In genomic region chr13:113309481-113309880, GRCh38 we compare ENCODE assay signal across 39 cellular contexts. TPM values are rescaled to one million over a fixed set of nuclear protein-coding genes. Genes with fewer than 3 reads are reported as not detected.
"Had no signal": no experiment of that assay in that cellular context is flagged by ENCODE, and none has a peak within 500 bp of the region (broad histone marks: within the 10 kb centered on the region; RNA-seq: fewer than 3 reads in every experiment).

No MANE protein-coding gene starts in this region.

- H3K4me1 ChIP-seq: body of pancreas had no signal

- H3K27me3 ChIP-seq: adrenal gland, body of pancreas, esophagus squamous epithelium, gastroesophageal sphincter had no signal

- H3K9me3 ChIP-seq: adrenal gland, body of pancreas, esophagus squamous epithelium, gastroesophageal sphincter had no signal

- H3K27ac ChIP-seq: adrenal gland, body of pancreas, epithelial cell of prostate, esophagus squamous epithelium, gastroesophageal sphincter, WERI-Rb-1 had no signal

- DNase-seq: activated B cell treated with CpG ODN at 0.5 μM for 24 hours; activated CD4-positive, alpha-beta memory T cell treated with anti-CD3 and anti-CD28 coated beads for 36 hours; activated CD4-positive, alpha-beta T cell treated with anti-CD3 and anti-CD28 coated beads for 36 hours; activated CD4-positive, alpha-beta T cell treated with anti-CD3 and anti-CD28 coated beads, Interleukin-2, amount 10 ng/mL, durations not matched to agents 24 days and 14 days; activated CD4-positive, CD25-positive, alpha-beta regulatory T cell treated with anti-CD3 and anti-CD28 coated beads, Interleukin-2, amount 50 U/mL, for 72 hours; activated CD8-positive, alpha-beta memory T cell treated with anti-CD3 and anti-CD28 coated beads, Interleukin-2, amount 10 ng/mL, durations not matched to agents 7 days and 5 days; activated CD8-positive, alpha-beta memory T cell treated with anti-CD3 and anti-CD28 coated beads, Interleukin-2, amount 50 U/mL, for 4 hours; activated CD8-positive, alpha-beta T cell treated with anti-CD3 and anti-CD28 coated beads, Interleukin-2, amount 10 ng/mL, durations not matched to agents 7 days and 5 days; activated effector memory CD4-positive, alpha-beta T cell treated with anti-CD3 and anti-CD28 coated beads, Interleukin-2, amount 50 U/mL, for 16 hours; activated naive CD4-positive, alpha-beta T cell treated with anti-CD3 and anti-CD28 coated beads for 36 hours; activated naive CD8-positive, alpha-beta T cell treated with anti-CD3 and anti-CD28 coated beads for 36 hours; activated naive CD8-positive, alpha-beta T cell treated with anti-CD3 and anti-CD28 coated beads, Interleukin-2, amount 50 U/mL, for 24 hours; activated T-cell treated with anti-CD3 and anti-CD28 coated beads, Interleukin-2, amount 50 U/mL, for 1 hour; activated T-cell treated with anti-CD3 and anti-CD28 coated beads, Interleukin-2, amount 50 U/mL, for 48 hours; adrenal gland; amygdala; aorta; body of pancreas; caudate nucleus; cortex of kidney; dermis blood vessel endothelial cell; effector CD4-positive, alpha-beta T cell; effector memory CD8-positive, alpha-beta T cell; esophagus squamous epithelium; foreskin melanocyte; glutamatergic neuron; T-helper 1 cell; T-helper 17 cell; T1000; WERI-Rb-1 had no signal

- H3K4me1 Mint-ChIP-seq: activated CD4-positive, alpha-beta T cell treated with anti-CD3 and anti-CD28 coated beads, Interleukin-2, amount 10 ng/mL, durations not matched to agents 24 days and 14 days; activated CD8-positive, alpha-beta memory T cell treated with anti-CD3 and anti-CD28 coated beads, Interleukin-2, amount 10 ng/mL, durations not matched to agents 7 days and 5 days; activated naive CD8-positive, alpha-beta T cell treated with anti-CD3 and anti-CD28 coated beads, Interleukin-2, amount 50 U/mL, for 24 hours had no signal

- FAIRE-seq: colon, endothelial cell of umbilical vein had no signal

- H3K4me3 ChIP-seq: adrenal gland, body of pancreas, esophagus squamous epithelium, gastroesophageal sphincter had no signal

- H3K27me3 Mint-ChIP-seq: activated B cell treated with CpG ODN at 0.5 μM for 24 hours; activated CD4-positive, alpha-beta memory T cell treated with anti-CD3 and anti-CD28 coated beads for 36 hours; activated CD4-positive, alpha-beta T cell treated with anti-CD3 and anti-CD28 coated beads for 36 hours; activated CD4-positive, alpha-beta T cell treated with anti-CD3 and anti-CD28 coated beads, Interleukin-2, amount 10 ng/mL, durations not matched to agents 24 days and 14 days; activated CD8-positive, alpha-beta memory T cell treated with anti-CD3 and anti-CD28 coated beads, Interleukin-2, amount 10 ng/mL, durations not matched to agents 7 days and 5 days; activated naive CD4-positive, alpha-beta T cell treated with anti-CD3 and anti-CD28 coated beads, Interleukin-2, amount 50 U/mL, for 24 hours; activated naive CD8-positive, alpha-beta T cell treated with anti-CD3 and anti-CD28 coated beads for 36 hours; activated naive CD8-positive, alpha-beta T cell treated with anti-CD3 and anti-CD28 coated beads, Interleukin-2, amount 50 U/mL, for 24 hours; effector memory CD8-positive, alpha-beta T cell; T-helper 17 cell had no signal

- H3K9me3 Mint-ChIP-seq: activated B cell treated with CpG ODN at 0.5 μM for 24 hours; activated CD4-positive, alpha-beta memory T cell treated with anti-CD3 and anti-CD28 coated beads for 36 hours; activated CD4-positive, alpha-beta T cell treated with anti-CD3 and anti-CD28 coated beads, Interleukin-2, amount 10 ng/mL, durations not matched to agents 24 days and 14 days; activated naive CD4-positive, alpha-beta T cell treated with anti-CD3 and anti-CD28 coated beads for 36 hours; activated naive CD4-positive, alpha-beta T cell treated with anti-CD3 and anti-CD28 coated beads, Interleukin-2, amount 50 U/mL, for 24 hours; activated naive CD8-positive, alpha-beta T cell treated with anti-CD3 and anti-CD28 coated beads for 36 hours; activated naive CD8-positive, alpha-beta T cell treated with anti-CD3 and anti-CD28 coated beads, Interleukin-2, amount 50 U/mL, for 24 hours; activated T-helper 1 cell treated with anti-CD3 and anti-CD28 coated beads, Interleukin-12 subunit alpha, Interleukin-12 subunit beta, Interleukin-2, Interleukin-4 antibody, amounts not matched to agents 30 ng/mL and 10 ng/mL and 1 ng/mL, durations not matched to agents 14 hours and 24 hours and 36 hours; activated T-helper 2 cell treated with anti-CD3 and anti-CD28 coated beads, Interferon-gamma antibody, Interleukin-2, Interleukin-4, amounts not matched to agents 10 μg/mL and 5 μg/mL and 100 μg/mL, durations not matched to agents 14 hours and 24 hours and 36 hours; effector memory CD8-positive, alpha-beta T cell; T-helper 2 cell treated with Interferon-gamma antibody and Interleukin-4, amounts not matched to agents 5 μg/mL and 100 μg/mL, for 36 hours had no signal

- H3K4me3 Mint-ChIP-seq: activated B cell treated with CpG ODN at 0.5 μM for 24 hours; activated CD4-positive, alpha-beta memory T cell treated with anti-CD3 and anti-CD28 coated beads for 36 hours; activated CD4-positive, alpha-beta T cell treated with anti-CD3 and anti-CD28 coated beads for 36 hours; activated CD4-positive, alpha-beta T cell treated with anti-CD3 and anti-CD28 coated beads, Interleukin-2, amount 10 ng/mL, durations not matched to agents 24 days and 14 days; activated CD8-positive, alpha-beta memory T cell treated with anti-CD3 and anti-CD28 coated beads, Interleukin-2, amount 10 ng/mL, durations not matched to agents 7 days and 5 days; activated CD8-positive, alpha-beta T cell treated with anti-CD3 and anti-CD28 coated beads, Interleukin-2, amount 10 ng/mL, durations not matched to agents 7 days and 5 days; activated naive CD4-positive, alpha-beta T cell treated with anti-CD3 and anti-CD28 coated beads for 36 hours; activated naive CD4-positive, alpha-beta T cell treated with anti-CD3 and anti-CD28 coated beads, Interleukin-2, amount 50 U/mL, for 24 hours; activated naive CD8-positive, alpha-beta T cell treated with anti-CD3 and anti-CD28 coated beads for 36 hours; activated naive CD8-positive, alpha-beta T cell treated with anti-CD3 and anti-CD28 coated beads, Interleukin-2, amount 50 U/mL, for 24 hours; activated T-helper 1 cell treated with anti-CD3 and anti-CD28 coated beads, Interleukin-12 subunit alpha, Interleukin-12 subunit beta, Interleukin-2, Interleukin-4 antibody, amounts not matched to agents 30 ng/mL and 10 ng/mL and 1 ng/mL, durations not matched to agents 14 hours and 24 hours and 36 hours; effector memory CD8-positive, alpha-beta T cell; T-helper 17 cell; T-helper 2 cell treated with Interferon-gamma antibody and Interleukin-4, amounts not matched to agents 5 μg/mL and 100 μg/mL, for 36 hours had no signal

- ATAC-seq: activated CD4-positive, alpha-beta T cell treated with anti-CD3 and anti-CD28 coated beads for 36 hours; activated CD8-positive, alpha-beta memory T cell treated with anti-CD3 and anti-CD28 coated beads, Interleukin-2, amount 10 ng/mL, durations not matched to agents 7 days and 5 days; activated CD8-positive, alpha-beta T cell treated with anti-CD3 and anti-CD28 coated beads, Interleukin-2, amount 10 ng/mL, durations not matched to agents 7 days and 5 days; activated naive CD8-positive, alpha-beta T cell treated with anti-CD3 and anti-CD28 coated beads, Interleukin-2, amount 50 U/mL, for 24 hours; body of pancreas; effector memory CD8-positive, alpha-beta T cell; gastroesophageal sphincter; T-helper 17 cell had no signal

- H3K27ac Mint-ChIP-seq: activated B cell treated with CpG ODN at 0.5 μM for 24 hours; activated CD4-positive, alpha-beta memory T cell treated with anti-CD3 and anti-CD28 coated beads for 36 hours; activated CD4-positive, alpha-beta T cell treated with anti-CD3 and anti-CD28 coated beads for 36 hours; activated CD4-positive, alpha-beta T cell treated with anti-CD3 and anti-CD28 coated beads, Interleukin-2, amount 10 ng/mL, durations not matched to agents 24 days and 14 days; activated CD8-positive, alpha-beta memory T cell treated with anti-CD3 and anti-CD28 coated beads, Interleukin-2, amount 10 ng/mL, durations not matched to agents 7 days and 5 days; activated CD8-positive, alpha-beta T cell treated with anti-CD3 and anti-CD28 coated beads, Interleukin-2, amount 10 ng/mL, durations not matched to agents 7 days and 5 days; activated naive CD4-positive, alpha-beta T cell treated with anti-CD3 and anti-CD28 coated beads for 36 hours; activated naive CD4-positive, alpha-beta T cell treated with anti-CD3 and anti-CD28 coated beads, Interleukin-2, amount 50 U/mL, for 24 hours; activated naive CD8-positive, alpha-beta T cell treated with anti-CD3 and anti-CD28 coated beads for 36 hours; activated naive CD8-positive, alpha-beta T cell treated with anti-CD3 and anti-CD28 coated beads, Interleukin-2, amount 50 U/mL, for 24 hours; activated T-helper 1 cell treated with anti-CD3 and anti-CD28 coated beads, Interleukin-12 subunit alpha, Interleukin-12 subunit beta, Interleukin-2, Interleukin-4 antibody, amounts not matched to agents 30 ng/mL and 10 ng/mL and 1 ng/mL, durations not matched to agents 14 hours and 24 hours and 36 hours; activated T-helper 2 cell treated with anti-CD3 and anti-CD28 coated beads, Interferon-gamma antibody, Interleukin-2, Interleukin-4, amounts not matched to agents 10 μg/mL and 5 μg/mL and 100 μg/mL, durations not matched to agents 14 hours and 24 hours and 36 hours; effector memory CD8-positive, alpha-beta T cell; T-helper 17 cell; T-helper 2 cell treated with Interferon-gamma antibody and Interleukin-4, amounts not matched to agents 5 μg/mL and 100 μg/mL, for 36 hours had no signal

RNA-seq across cellular contexts. Expression of gene GRTP1, which starts 54.4 kb away (rescaled TPM):
- total RNA-seq: activated B cell treated with CpG ODN at 0.5 μM for 24 hours; activated CD4-positive, alpha-beta T cell treated with anti-CD3 and anti-CD28 coated beads, Interleukin-2, amount 10 ng/mL, durations not matched to agents 24 days and 14 days; activated CD8-positive, alpha-beta memory T cell treated with anti-CD3 and anti-CD28 coated beads for 36 hours; activated CD8-positive, alpha-beta memory T cell treated with anti-CD3 and anti-CD28 coated beads, Interleukin-2, amount 10 ng/mL, durations not matched to agents 7 days and 5 days; activated CD8-positive, alpha-beta T cell treated with anti-CD3 and anti-CD28 coated beads, Interleukin-2, amount 10 ng/mL, durations not matched to agents 7 days and 5 days; activated naive CD8-positive, alpha-beta T cell treated with anti-CD3 and anti-CD28 coated beads for 36 hours; activated T-helper 1 cell treated with anti-CD3 and anti-CD28 coated beads, Interleukin-12 subunit alpha, Interleukin-12 subunit beta, Interleukin-2, Interleukin-4 antibody, amounts not matched to agents 30 ng/mL and 10 ng/mL and 1 ng/mL, durations not matched to agents 14 hours and 24 hours and 36 hours; activated T-helper 2 cell treated with anti-CD3 and anti-CD28 coated beads, Interferon-gamma antibody, Interleukin-2, Interleukin-4, amounts not matched to agents 10 μg/mL and 5 μg/mL and 100 μg/mL, durations not matched to agents 14 hours and 24 hours and 36 hours; endothelial cell of umbilical vein had no signal
- polyA plus RNA-seq: endothelial cell of umbilical vein had no signal
